Comparison of ENCODE assay signal across 37 cellular contexts in the genomic region with DNA sequence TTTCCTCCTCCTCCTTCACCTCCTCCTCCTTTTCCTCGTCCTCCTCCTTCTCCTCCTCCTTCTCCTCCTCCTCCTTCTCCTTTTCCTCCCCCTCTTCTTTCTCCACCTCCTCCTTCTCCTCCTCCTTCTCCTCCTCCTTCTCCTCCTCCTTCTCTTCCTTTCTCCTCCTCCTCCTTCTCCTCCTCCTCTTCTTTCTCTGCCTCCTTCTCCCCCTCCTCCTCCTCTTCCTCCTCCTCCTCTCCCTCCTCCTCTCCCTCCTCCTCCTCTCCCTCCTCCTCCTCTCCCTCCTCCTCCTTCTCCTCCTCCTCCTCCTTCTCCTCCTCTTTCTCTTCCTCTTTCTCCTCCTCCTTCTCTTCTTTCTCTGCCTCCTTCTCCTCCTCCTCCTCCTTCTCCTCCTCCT. TPM values are rescaled to one million over a fixed set of nuclear protein-coding genes. Genes with fewer than 3 reads are reported as not detected.
"Had no signal": no experiment of that assay in that cellular context is flagged by ENCODE, and none has a peak within 500 bp of the region (broad histone marks: within the 10 kb centered on the region; RNA-seq: fewer than 3 reads in every experiment).

No MANE protein-coding gene starts in this region.

- H3K9me3 ChIP-seq: MG63 had no signal

- H3K36me3 ChIP-seq: MG63 had no signal

- H3K27me3 ChIP-seq: MG63 had no signal

- H3K4me3 ChIP-seq: MG63 had no signal

- DNase-seq: Karpas-422, Kasumi-1, MG63, MM.1S, MV-4-11, NCI-H1048, NCI-H1092, NCI-H1092 treated with DMSO at 0.1 percent for 48 hours, NCI-H1105, NCI-H1105 treated with DMSO at 0.1 percent for 48 hours, NCI-H1417, NCI-H1417 treated with DMSO at 0.1 percent for 48 hours, NCI-H1436, NCI-H1436 treated with DMSO at 0.1 percent for 48 hours, NCI-H146, NCI-H1694, NCI-H1694 treated with DMSO at 0.1 percent for 48 hours, NCI-H187, NCI-H187 treated with DMSO at 0.1 percent for 48 hours, NCI-H1930, NCI-H2029, NCI-H2029 treated with DMSO at 0.1 percent for 48 hours, NCI-H2081, NCI-H2081 treated with DMSO at 0.1 percent for 48 hours, NCI-H2107, NCI-H2171, NCI-H2171 treated with DMSO at 0.1 percent for 48 hours, NCI-H2227 treated with DMSO at 0.1 percent for 48 hours, NCI-H226, NCI-H345, NCI-H446, NCI-H446 treated with DMSO at 0.1 percent for 48 hours, NCI-H510A, NCI-H510A treated with DMSO at 0.1 percent for 48 hours, NCI-H524 treated with DMSO at 0.1 percent for 48 hours had no signal

RNA-seq across cellular contexts. Expression of a gene that starts 13.6 kb away (rescaled TPM):
- total RNA-seq: LHCN-M2, MCF 10A had no signal
